1 cellular context compared by ENCODE assay signal in genomic region chr9:136791466-136792276, GRCh38.
TF ChIP-seq lines count a peak whose summit lies in the region.

No MANE protein-coding gene starts in this region.

TF ChIP-seq in K562, 482 proteins besides CTCF, POLR2A, EP300 and RAD21 (continued from another document and continues in another):
- TF ChIP-seq, protein P1, sequence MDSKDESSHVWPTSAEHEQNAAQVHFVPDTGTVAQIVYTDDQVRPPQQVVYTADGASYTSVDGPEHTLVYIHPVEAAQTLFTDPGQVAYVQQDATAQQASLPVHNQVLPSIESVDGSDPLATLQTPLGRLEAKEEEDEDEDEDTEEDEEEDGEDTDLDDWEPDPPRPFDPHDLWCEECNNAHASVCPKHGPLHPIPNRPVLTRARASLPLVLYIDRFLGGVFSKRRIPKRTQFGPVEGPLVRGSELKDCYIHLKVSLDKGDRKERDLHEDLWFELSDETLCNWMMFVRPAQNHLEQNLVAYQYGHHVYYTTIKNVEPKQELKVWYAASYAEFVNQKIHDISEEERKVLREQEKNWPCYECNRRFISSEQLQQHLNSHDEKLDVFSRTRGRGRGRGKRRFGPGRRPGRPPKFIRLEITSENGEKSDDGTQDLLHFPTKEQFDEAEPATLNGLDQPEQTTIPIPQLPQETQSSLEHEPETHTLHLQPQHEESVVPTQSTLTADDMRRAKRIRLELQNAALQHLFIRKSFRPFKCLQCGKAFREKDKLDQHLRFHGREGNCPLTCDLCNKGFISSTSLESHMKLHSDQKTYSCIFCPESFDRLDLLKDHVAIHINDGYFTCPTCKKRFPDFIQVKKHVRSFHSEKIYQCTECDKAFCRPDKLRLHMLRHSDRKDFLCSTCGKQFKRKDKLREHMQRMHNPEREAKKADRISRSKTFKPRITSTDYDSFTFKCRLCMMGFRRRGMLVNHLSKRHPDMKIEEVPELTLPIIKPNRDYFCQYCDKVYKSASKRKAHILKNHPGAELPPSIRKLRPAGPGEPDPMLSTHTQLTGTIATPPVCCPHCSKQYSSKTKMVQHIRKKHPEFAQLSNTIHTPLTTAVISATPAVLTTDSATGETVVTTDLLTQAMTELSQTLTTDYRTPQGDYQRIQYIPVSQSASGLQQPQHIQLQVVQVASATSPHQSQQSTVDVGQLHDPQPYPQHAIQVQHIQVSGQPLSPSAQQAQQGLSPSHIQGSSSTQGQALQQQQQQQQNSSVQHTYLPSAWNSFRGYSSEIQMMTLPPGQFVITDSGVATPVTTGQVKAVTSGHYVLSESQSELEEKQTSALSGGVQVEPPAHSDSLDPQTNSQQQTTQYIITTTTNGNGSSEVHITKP (IDR thresholded peaks at IDR 0.05; ENCODE audit: partially characterized antibody), result no peak
- TF ChIP-seq ZNF263 (CRISPR knock-in tag; IDR thresholded peaks at IDR 0.05; ENCODE audit: borderline replicate concordance) (peak; percentile 59; the same call in 1 of the 2 replicates), ASH1L (IDR thresholded peaks at IDR 0.05; ENCODE audit: borderline replicate concordance, low read depth, partially characterized antibody) (no peak), ZBTB26 (CRISPR knock-in tag; IDR thresholded peaks at IDR 0.05) (0 out of 2 replicates have a peak, but pooled peaks have one; percentile 58), ZNF282 (CRISPR knock-in tag; IDR thresholded peaks at IDR 0.05) (no peak), CBX1 (IDR thresholded peaks at IDR 0.05; ENCODE audit: low read depth) (peak; percentile 24; the same call in 1 of the 2 replicates), GTF2A2 (tag; IDR thresholded peaks at IDR 0.05) (no peak), ZBTB11 (CRISPR knock-in tag; IDR thresholded peaks at IDR 0.05) (peak in 1 of 3 experiments; percentile 43; a peak in 1 of 6 replicates), TEAD1 (CRISPR knock-in tag; IDR thresholded peaks at IDR 0.05) (peak in 1 of 2 experiments; percentile 75; a peak in 1 of 4 replicates), NR2F6 (CRISPR knock-in tag; IDR thresholded peaks at IDR 0.05) (no peak), RFX1 (IDR thresholded peaks at IDR 0.05) (no peak), SNAPC5 (CRISPR knock-in tag; IDR thresholded peaks at IDR 0.05) (no peak), GATAD2A (IDR thresholded peaks at IDR 0.05) (0 out of 2 replicates have a peak, but pooled peaks have one; percentile 49), SMARCC2 (IDR thresholded peaks at IDR 0.05; ENCODE audit: low read depth) (no peak), GABPB1 (CRISPR knock-in tag; IDR thresholded peaks at IDR 0.05) (peak; percentile 48; the same call in 1 of the 2 replicates), RFX5 (IDR thresholded peaks at IDR 0.05; ENCODE audit: low read depth, low read length) (no peak), BRF2 (IDR thresholded peaks at IDR 0.05; ENCODE audit: borderline replicate concordance, insufficient read depth, insufficient read length) (no peak), ZKSCAN1 (IDR thresholded peaks at IDR 0.05; ENCODE audit: low read depth, low read length) (no peak), THAP12 (CRISPR knock-in tag; IDR thresholded peaks at IDR 0.05) (no peak), ZC3H8 (IDR thresholded peaks at IDR 0.05) (no peak), ARID3A (IDR thresholded peaks at IDR 0.05; ENCODE audit: borderline replicate concordance, low read depth, low read length) (no peak), PRPF4 (IDR thresholded peaks at IDR 0.05; ENCODE audit: insufficient read depth, low read depth, low read length, poor library complexity, severe bottlenecking) (no peak), ATF2 (CRISPR knock-in tag; IDR thresholded peaks at IDR 0.05) (no peak), KLF1 (tag; IDR thresholded peaks at IDR 0.05) (no peak), PML (IDR thresholded peaks at IDR 0.05; ENCODE audit: low read length) (0 out of 2 replicates have a peak, but pooled peaks have one; percentile 4), ZNF277 (CRISPR knock-in tag; IDR thresholded peaks at IDR 0.05; ENCODE audit: borderline replicate concordance) (no peak), PTRF (tag; IDR thresholded peaks at IDR 0.05) (no peak)
- TF ChIP-seq, protein P2, sequence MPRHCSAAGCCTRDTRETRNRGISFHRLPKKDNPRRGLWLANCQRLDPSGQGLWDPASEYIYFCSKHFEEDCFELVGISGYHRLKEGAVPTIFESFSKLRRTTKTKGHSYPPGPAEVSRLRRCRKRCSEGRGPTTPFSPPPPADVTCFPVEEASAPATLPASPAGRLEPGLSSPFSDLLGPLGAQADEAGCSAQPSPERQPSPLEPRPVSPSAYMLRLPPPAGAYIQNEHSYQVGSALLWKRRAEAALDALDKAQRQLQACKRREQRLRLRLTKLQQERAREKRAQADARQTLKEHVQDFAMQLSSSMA (CRISPR knock-in tag; IDR thresholded peaks at IDR 0.05), result no peak
- TF ChIP-seq, protein P3, sequence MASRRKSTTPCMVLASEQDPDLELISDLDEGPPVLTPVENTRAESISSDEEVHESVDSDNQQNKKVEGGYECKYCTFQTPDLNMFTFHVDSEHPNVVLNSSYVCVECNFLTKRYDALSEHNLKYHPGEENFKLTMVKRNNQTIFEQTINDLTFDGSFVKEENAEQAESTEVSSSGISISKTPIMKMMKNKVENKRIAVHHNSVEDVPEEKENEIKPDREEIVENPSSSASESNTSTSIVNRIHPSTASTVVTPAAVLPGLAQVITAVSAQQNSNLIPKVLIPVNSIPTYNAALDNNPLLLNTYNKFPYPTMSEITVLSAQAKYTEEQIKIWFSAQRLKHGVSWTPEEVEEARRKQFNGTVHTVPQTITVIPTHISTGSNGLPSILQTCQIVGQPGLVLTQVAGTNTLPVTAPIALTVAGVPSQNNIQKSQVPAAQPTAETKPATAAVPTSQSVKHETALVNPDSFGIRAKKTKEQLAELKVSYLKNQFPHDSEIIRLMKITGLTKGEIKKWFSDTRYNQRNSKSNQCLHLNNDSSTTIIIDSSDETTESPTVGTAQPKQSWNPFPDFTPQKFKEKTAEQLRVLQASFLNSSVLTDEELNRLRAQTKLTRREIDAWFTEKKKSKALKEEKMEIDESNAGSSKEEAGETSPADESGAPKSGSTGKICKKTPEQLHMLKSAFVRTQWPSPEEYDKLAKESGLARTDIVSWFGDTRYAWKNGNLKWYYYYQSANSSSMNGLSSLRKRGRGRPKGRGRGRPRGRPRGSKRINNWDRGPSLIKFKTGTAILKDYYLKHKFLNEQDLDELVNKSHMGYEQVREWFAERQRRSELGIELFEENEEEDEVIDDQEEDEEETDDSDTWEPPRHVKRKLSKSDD (conservative IDR thresholded peaks at IDR 0.05; ENCODE audit: low read length), result no peak
- TF ChIP-seq, protein P4, sequence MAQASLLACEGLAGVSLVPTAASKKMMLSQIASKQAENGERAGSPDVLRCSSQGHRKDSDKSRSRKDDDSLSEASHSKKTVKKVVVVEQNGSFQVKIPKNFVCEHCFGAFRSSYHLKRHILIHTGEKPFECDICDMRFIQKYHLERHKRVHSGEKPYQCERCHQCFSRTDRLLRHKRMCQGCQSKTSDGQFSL (CRISPR knock-in tag; IDR thresholded peaks at IDR 0.05), result 0 out of 2 replicates have a peak, but pooled peaks have one; percentile 57
- TF ChIP-seq, protein P4 (tag; IDR thresholded peaks at IDR 0.05), result no peak
